In genomic region chr1:147390185-147390542, GRCh38 we compare ENCODE assay signal across 19 cellular contexts.
"Had no signal": no experiment of that assay in that cellular context is flagged by ENCODE, and none has a peak within 500 bp of the region (broad histone marks: within the 10 kb centered on the region; RNA-seq: fewer than 3 reads in every experiment).

No MANE protein-coding gene starts in this region.

- H3K4me1 ChIP-seq: breast epithelium, esophagus squamous epithelium, right lobe of liver, suprapubic skin, transverse colon, vagina had no signal

- H3K4me3 Mint-ChIP-seq: effector memory CD8-positive, alpha-beta T cell; nephron; stimulated activated naive CD8-positive, alpha-beta T cell treated with anti-CD3 and anti-CD28 coated beads, Interleukin-15, amount 100 ng/mL, for 72 hours; T-helper 1 cell treated with Interleukin-12 subunit alpha and Interleukin-12 subunit beta and Interleukin-4 antibody, amounts not matched to agents 30 μg/mL and 1 μg/mL, for 36 hours had no signal

- H3K4me3 ChIP-seq: breast epithelium, esophagus squamous epithelium, hepatocyte, right lobe of liver, smooth muscle cell, suprapubic skin, transverse colon, vagina had no signal

- DNase-seq: activated CD4-positive, alpha-beta T cell treated with anti-CD3 and anti-CD28 coated beads, Interleukin-2, amount 50 U/mL, for 1 hour; activated CD4-positive, CD25-positive, alpha-beta regulatory T cell treated with anti-CD3 and anti-CD28 coated beads, Interleukin-2, amount 50 U/mL, for 72 hours; activated CD8-positive, alpha-beta memory T cell treated with anti-CD3 and anti-CD28 coated beads, Interleukin-2, amount 50 U/mL, for 4 hours; activated effector memory CD4-positive, alpha-beta T cell treated with Interleukin-2 at 50 U/mL for 16 hours; activated naive CD4-positive, alpha-beta T cell treated with anti-CD3 and anti-CD28 coated beads, Interleukin-2, amount 50 U/mL, for 16 hours; esophagus squamous epithelium; left cardiac atrium; right lobe of liver; stimulated activated CD4-positive, alpha-beta T cell treated with anti-CD3 and anti-CD28 coated beads, Interleukin-4, amount 100 ng/mL, for 1 hour; transverse colon had no signal

- H3K27ac ChIP-seq: breast epithelium, esophagus squamous epithelium, hepatocyte, right lobe of liver, suprapubic skin, transverse colon, vagina had no signal

- H3K79me2 ChIP-seq: hepatocyte had no signal

- H3K36me3 ChIP-seq: breast epithelium, esophagus squamous epithelium, right lobe of liver, suprapubic skin, transverse colon, vagina had no signal

- ATAC-seq: stimulated activated naive CD8-positive, alpha-beta T cell treated with anti-CD3 and anti-CD28 coated beads, Interleukin-15, amount 100 ng/mL, for 72 hours had no signal

- H3K27me3 ChIP-seq: breast epithelium, hepatocyte, right lobe of liver, suprapubic skin, transverse colon, vagina had no signal

- H2AFZ ChIP-seq: hepatocyte had no signal

- H3K4me2 ChIP-seq: hepatocyte, smooth muscle cell had no signal

- H3K9me3 Mint-ChIP-seq: effector memory CD8-positive, alpha-beta T cell; stimulated activated naive CD8-positive, alpha-beta T cell treated with anti-CD3 and anti-CD28 coated beads, Interleukin-15, amount 100 ng/mL, for 72 hours; T-helper 1 cell treated with Interleukin-12 subunit alpha and Interleukin-12 subunit beta and Interleukin-4 antibody, amounts not matched to agents 30 μg/mL and 1 μg/mL, for 36 hours had no signal

- H3K4me1 Mint-ChIP-seq: nephron; stimulated activated naive CD8-positive, alpha-beta T cell treated with anti-CD3 and anti-CD28 coated beads, Interleukin-15, amount 100 ng/mL, for 72 hours had no signal

- H3K9me3 ChIP-seq: esophagus squamous epithelium, right lobe of liver, suprapubic skin, transverse colon, vagina had no signal

- H3K27ac Mint-ChIP-seq: effector memory CD8-positive, alpha-beta T cell; nephron; stimulated activated naive CD8-positive, alpha-beta T cell treated with anti-CD3 and anti-CD28 coated beads, Interleukin-15, amount 100 ng/mL, for 72 hours; T-helper 1 cell treated with Interleukin-12 subunit alpha and Interleukin-12 subunit beta and Interleukin-4 antibody, amounts not matched to agents 30 μg/mL and 1 μg/mL, for 36 hours had no signal
